In the genomic region with DNA sequence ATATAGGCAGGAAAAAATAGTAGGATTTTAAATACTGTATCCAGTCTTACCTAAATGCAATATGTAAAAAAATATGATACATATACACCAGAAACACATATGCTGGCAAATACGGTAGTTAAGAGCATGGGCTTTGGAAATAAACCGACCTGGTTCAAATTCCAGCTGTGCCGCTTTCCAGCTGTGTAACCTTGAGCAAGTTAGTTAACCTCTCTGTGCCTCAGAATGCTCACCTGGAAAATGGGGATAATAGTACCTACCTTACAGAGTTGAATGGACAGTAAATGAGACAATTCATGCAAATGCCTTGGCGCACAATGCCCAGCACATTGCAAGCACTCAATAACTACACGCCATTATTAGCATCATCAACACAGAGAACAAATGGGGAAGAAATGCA, we compare ENCODE assay signal across 2 cellular contexts.
TF ChIP-seq lines count a peak whose summit lies in the region.

No MANE protein-coding gene starts in this region.

TF ChIP-seq in SK-N-SH, 30 proteins besides CTCF, POLR2A, EP300 and RAD21:
- TF ChIP-seq, protein P1, sequence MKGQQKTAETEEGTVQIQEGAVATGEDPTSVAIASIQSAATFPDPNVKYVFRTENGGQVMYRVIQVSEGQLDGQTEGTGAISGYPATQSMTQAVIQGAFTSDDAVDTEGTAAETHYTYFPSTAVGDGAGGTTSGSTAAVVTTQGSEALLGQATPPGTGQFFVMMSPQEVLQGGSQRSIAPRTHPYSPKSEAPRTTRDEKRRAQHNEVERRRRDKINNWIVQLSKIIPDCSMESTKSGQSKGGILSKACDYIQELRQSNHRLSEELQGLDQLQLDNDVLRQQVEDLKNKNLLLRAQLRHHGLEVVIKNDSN (IDR thresholded peaks at IDR 0.05; ENCODE audit: borderline replicate concordance, low read depth) = no peak
- TF ChIP-seq GATA2 (CRISPR knock-in tag; IDR thresholded peaks at IDR 0.05) = no peak
- no peak for TF ChIP-seq POLR2AphosphoS5 (IDR thresholded peaks at IDR 0.05; ENCODE audit: low read depth, low read length)

TF ChIP-seq in SK-N-SH treated with all-trans-retinoic acid at 6 μM for 48 hours, 23 proteins besides CTCF, POLR2A, EP300 and RAD21:
- TF ChIP-seq CSDC2 (CRISPR knock-in tag; IDR thresholded peaks at IDR 0.05) (no peak), ZNF70 (CRISPR knock-in tag; IDR thresholded peaks at IDR 0.05) (no peak), ARNTL (CRISPR knock-in tag; IDR thresholded peaks at IDR 0.05; ENCODE audit: borderline replicate concordance, low read depth) (no peak), SNAI2 (CRISPR knock-in tag; IDR thresholded peaks at IDR 0.05) (no peak), ZFP30 (CRISPR knock-in tag; IDR thresholded peaks at IDR 0.05) (no peak), ZC3H10 (CRISPR knock-in tag; IDR thresholded peaks at IDR 0.05) (no peak), ZNF8 (CRISPR knock-in tag; IDR thresholded peaks at IDR 0.05) (no peak), OSR1 (CRISPR knock-in tag; IDR thresholded peaks at IDR 0.05) (no peak), ESRRG (CRISPR knock-in tag; IDR thresholded peaks at IDR 0.05) (no peak), CREB5 (CRISPR knock-in tag; IDR thresholded peaks at IDR 0.05; ENCODE audit: low read depth) (no peak)
- TF ChIP-seq, protein P2, sequence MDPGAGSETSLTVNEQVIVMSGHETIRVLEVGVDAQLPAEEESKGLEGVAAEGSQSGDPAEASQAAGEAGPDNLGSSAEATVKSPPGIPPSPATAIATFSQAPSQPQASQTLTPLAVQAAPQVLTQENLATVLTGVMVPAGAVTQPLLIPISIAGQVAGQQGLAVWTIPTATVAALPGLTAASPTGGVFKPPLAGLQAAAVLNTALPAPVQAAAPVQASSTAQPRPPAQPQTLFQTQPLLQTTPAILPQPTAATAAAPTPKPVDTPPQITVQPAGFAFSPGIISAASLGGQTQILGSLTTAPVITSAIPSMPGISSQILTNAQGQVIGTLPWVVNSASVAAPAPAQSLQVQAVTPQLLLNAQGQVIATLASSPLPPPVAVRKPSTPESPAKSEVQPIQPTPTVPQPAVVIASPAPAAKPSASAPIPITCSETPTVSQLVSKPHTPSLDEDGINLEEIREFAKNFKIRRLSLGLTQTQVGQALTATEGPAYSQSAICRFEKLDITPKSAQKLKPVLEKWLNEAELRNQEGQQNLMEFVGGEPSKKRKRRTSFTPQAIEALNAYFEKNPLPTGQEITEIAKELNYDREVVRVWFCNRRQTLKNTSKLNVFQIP (CRISPR knock-in tag; IDR thresholded peaks at IDR 0.05; ENCODE audit: borderline replicate concordance, low read depth) = no peak
